15 cellular contexts compared by ENCODE assay signal in the genomic region with DNA sequence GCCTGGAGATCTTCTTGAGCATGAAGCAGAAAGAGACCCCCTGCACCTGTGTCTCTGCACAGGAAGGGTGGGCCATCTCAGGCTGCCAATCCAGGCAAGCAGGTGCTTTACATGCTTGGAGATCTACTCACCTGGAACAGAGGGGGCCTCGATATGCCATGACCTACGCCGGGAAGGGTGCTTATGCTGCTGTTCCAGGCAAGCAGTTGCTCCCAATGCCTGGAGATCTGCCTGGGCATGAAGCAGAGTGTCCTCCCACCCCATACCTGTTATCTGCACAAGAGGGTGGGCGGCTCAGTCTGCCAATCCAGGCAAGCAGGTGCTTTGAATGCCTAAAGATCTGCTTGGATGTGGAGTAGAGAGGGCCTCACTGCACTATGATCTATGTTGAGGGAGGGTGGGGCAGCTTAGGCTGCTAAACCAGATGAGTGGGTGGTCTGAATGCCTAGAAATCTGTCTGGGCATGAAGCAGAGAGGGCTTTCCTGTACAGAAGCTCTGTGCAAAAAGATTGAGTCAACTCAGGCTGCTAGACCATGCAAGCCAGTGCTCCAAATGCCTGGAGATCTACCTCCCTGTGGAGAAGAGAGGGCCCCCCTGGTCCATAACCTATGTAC.
"Had no signal": no experiment of that assay in that cellular context is flagged by ENCODE, and none has a peak within 500 bp of the region (broad histone marks: within the 10 kb centered on the region; RNA-seq: fewer than 3 reads in every experiment).

No MANE protein-coding gene starts in this region.

- H3K27me3 ChIP-seq: brain microvascular endothelial cell, SJCRH30 had no signal

- DNase-seq: activated CD4-positive, alpha-beta memory T cell treated with anti-CD3 and anti-CD28 coated beads, Interleukin-2, amount 10 ng/mL, durations not matched to agents 7 days and 5 days; activated CD4-positive, CD25-positive, alpha-beta regulatory T cell; activated gamma-delta T cell treated with Interleukin-2 at 50 U/mL for 16 hours; activated T-cell treated with anti-CD3 and anti-CD28 coated beads for 4 hours; NCI-H1105; NCI-H1694 treated with DMSO at 0.1 percent for 48 hours; NCI-H2029 treated with DMSO at 0.1 percent for 48 hours; NCI-H345; NCI-H510A; NCI-H526 treated with DMSO at 0.1 percent for 48 hours; NK-92 treated with Interleukin-12 subunit alpha and Interleukin-12 subunit beta, amount 100 ng/mL, for 24 hours had no signal

- H3K4me3 ChIP-seq: SJCRH30 had no signal

- H3K36me3 ChIP-seq: brain microvascular endothelial cell, SJCRH30 had no signal

- H3K9me3 ChIP-seq: SJCRH30, SK-N-SH had no signal

- H3K27ac ChIP-seq: brain microvascular endothelial cell, SJCRH30, VCaP had no signal

- H3K4me1 ChIP-seq: SJCRH30 had no signal
